Comparison of ENCODE assay signal across 14 cellular contexts in genomic region chr1:231602675-231602984, GRCh38.
"Had no signal": no experiment of that assay in that cellular context is flagged by ENCODE, and none has a peak within 500 bp of the region (broad histone marks: within the 10 kb centered on the region; RNA-seq: fewer than 3 reads in every experiment).

No MANE protein-coding gene starts in this region.

- DNase-seq: activated CD4-positive, alpha-beta T cell treated with anti-CD3 and anti-CD28 coated beads, Interleukin-2, amount 50 U/mL, for 4 hours; effector memory CD4-positive, alpha-beta T cell; esophagus squamous epithelium; lower lobe of right lung; stimulated activated naive B cell treated with anti-CD40 and anti-IgM and Interleukin-4, amounts not matched to agents 10 μg/mL and 1 μg/mL and 100 μg/mL, for 72 hours; WERI-Rb-1 had no signal

- H3K9me3 ChIP-seq: esophagus squamous epithelium, lower lobe of right lung, neutrophil, thyroid gland had no signal

- ATAC-seq: natural killer cell treated with Interleukin-12 subunit alpha and Interleukin-12 subunit beta and Interleukin-15 and Interleukin-18, amount 100 ng/mL, for 72 hours; stimulated activated naive B cell treated with anti-CD40 and anti-IgM and Interleukin-4, amounts not matched to agents 10 μg/mL and 1 μg/mL and 100 μg/mL, for 72 hours had no signal

- H3K4me3 Mint-ChIP-seq: activated naive CD8-positive, alpha-beta T cell; dendritic cell treated with granulocyte-macrophage colony-stimulating factor and Interleukin-4, amounts not matched to agents 40 ng/mL and 50 ng/mL, for 4 days; mesothelial cell of epicardium had no signal

- H3K9ac ChIP-seq: parathyroid adenoma had no signal

- H2AFZ ChIP-seq: parathyroid adenoma had no signal

- H3K36me3 ChIP-seq: esophagus squamous epithelium, lower lobe of right lung, neutrophil, thyroid gland, WERI-Rb-1 had no signal

- H3K9me3 Mint-ChIP-seq: dendritic cell treated with granulocyte-macrophage colony-stimulating factor and Interleukin-4, amounts not matched to agents 40 ng/mL and 50 ng/mL, for 4 days; natural killer cell treated with Interleukin-12 subunit alpha and Interleukin-12 subunit beta and Interleukin-15 and Interleukin-18, amount 100 ng/mL, for 72 hours; stimulated activated naive B cell treated with anti-CD40 and anti-IgM and Interleukin-4, amounts not matched to agents 10 μg/mL and 1 μg/mL and 100 μg/mL, for 72 hours had no signal

- H3K27me3 Mint-ChIP-seq: activated naive CD8-positive, alpha-beta T cell; dendritic cell treated with granulocyte-macrophage colony-stimulating factor and Interleukin-4, amounts not matched to agents 40 ng/mL and 50 ng/mL, for 4 days; natural killer cell treated with Interleukin-12 subunit alpha and Interleukin-12 subunit beta and Interleukin-15 and Interleukin-18, amount 100 ng/mL, for 72 hours had no signal

- H3K27me3 ChIP-seq: esophagus squamous epithelium, neutrophil, thyroid gland had no signal

- H3K36me3 Mint-ChIP-seq: activated naive CD8-positive, alpha-beta T cell; mesothelial cell of epicardium; natural killer cell treated with Interleukin-12 subunit alpha and Interleukin-12 subunit beta and Interleukin-15 and Interleukin-18, amount 100 ng/mL, for 72 hours; stimulated activated naive B cell treated with anti-CD40 and anti-IgM and Interleukin-4, amounts not matched to agents 10 μg/mL and 1 μg/mL and 100 μg/mL, for 72 hours had no signal

- H3K79me2 ChIP-seq: parathyroid adenoma had no signal

- H3K27ac ChIP-seq: esophagus squamous epithelium, lower lobe of right lung, neutrophil, parathyroid adenoma, thyroid gland, WERI-Rb-1 had no signal

- FAIRE-seq: bronchial epithelial cell had no signal

- H3K4me1 ChIP-seq: parathyroid adenoma, thyroid gland had no signal

- H3K4me3 ChIP-seq: esophagus squamous epithelium, lower lobe of right lung, thyroid gland had no signal

- H3K27ac Mint-ChIP-seq: activated naive CD8-positive, alpha-beta T cell; mesothelial cell of epicardium; stimulated activated naive B cell treated with anti-CD40 and anti-IgM and Interleukin-4, amounts not matched to agents 10 μg/mL and 1 μg/mL and 100 μg/mL, for 72 hours had no signal
